In genomic region chr2:70241338-70241737, GRCh38 we compare ENCODE assay signal across 1 cellular context.
A peak's percentile ranks its signal among the peaks of the same experiment; 100 is the strongest.
TF ChIP-seq lines count a peak whose summit lies in the region.

No MANE protein-coding gene starts in this region.

TF ChIP-seq in HepG2, 621 proteins besides CTCF, POLR2A, EP300 and RAD21:
- TF ChIP-seq SMC3 (IDR thresholded peaks at IDR 0.05; ENCODE audit: low read length) (no peak), MEIS1 (CRISPR knock-in tag; IDR thresholded peaks at IDR 0.05; ENCODE audit: borderline replicate concordance) (no peak), ZBTB26 (CRISPR knock-in tag; IDR thresholded peaks at IDR 0.05; ENCODE audit: borderline replicate concordance) (no peak), POLR2G (IDR thresholded peaks at IDR 0.05; ENCODE audit: low read depth, low read length) (0 out of 2 replicates have a peak, but pooled peaks have one; percentile 16)
